19 cellular contexts compared by ENCODE assay signal in the genomic region with DNA sequence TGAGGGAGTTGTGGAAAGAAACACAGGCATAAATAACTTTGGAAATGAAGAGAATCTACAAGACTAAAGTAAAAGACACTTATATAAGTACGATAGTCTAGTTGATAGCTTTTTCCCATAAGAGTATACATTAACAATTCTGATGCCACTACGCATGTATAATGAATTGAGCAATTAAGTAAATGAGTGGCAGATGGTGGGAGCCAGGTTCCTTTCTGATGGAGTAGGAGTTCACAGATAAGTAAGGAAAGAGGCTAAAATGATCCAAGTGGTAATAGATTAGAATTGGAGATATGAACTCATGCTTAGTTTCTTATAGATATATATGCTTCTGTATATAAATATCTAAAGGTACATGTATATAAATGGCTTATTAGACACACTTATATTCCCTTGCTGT.
"Had no signal": no experiment of that assay in that cellular context is flagged by ENCODE, and none has a peak within 500 bp of the region (broad histone marks: within the 10 kb centered on the region; RNA-seq: fewer than 3 reads in every experiment).

No MANE protein-coding gene starts in this region.

- ATAC-seq: natural killer cell treated with Interleukin-12 subunit alpha and Interleukin-12 subunit beta and Interleukin-15 and Interleukin-18, amount 100 ng/mL, for 72 hours; pancreas; right cardiac atrium; right lobe of liver; stimulated activated effector memory CD8-positive, alpha-beta T cell treated with anti-CD3 and anti-CD28 coated beads, Interleukin-12 subunit alpha, Interleukin-12 subunit beta, amount 100 ng/mL, for 72 hours; stimulated activated naive B cell treated with anti-CD40 and anti-IgM and Interleukin-4, amounts not matched to agents 10 μg/mL and 1 μg/mL and 100 μg/mL, for 72 hours had no signal

- DNase-seq: nephron progenitor cell; nucleus accumbens; pancreas; right cardiac atrium; right lobe of liver; sigmoid colon; small intestine; stimulated activated CD4-positive, alpha-beta T cell treated with anti-CD3 and anti-CD28 coated beads, Interleukin-15, amount 100 ng/mL, for 24 hours; stimulated activated CD4-positive, alpha-beta T cell treated with anti-CD3 and anti-CD28 coated beads, Interleukin-2, amount 100 ng/mL, for 24 hours; stimulated activated CD4-positive, alpha-beta T cell treated with anti-CD3 and anti-CD28 coated beads, Interleukin-2, amount 100 ng/mL, for 48 hours; stimulated activated CD4-positive, alpha-beta T cell treated with anti-CD3 and anti-CD28 coated beads, Interleukin-4, amount 100 ng/mL, for 24 hours; stimulated activated naive B cell treated with anti-CD40 and anti-IgM and Interleukin-4, amounts not matched to agents 10 μg/mL and 1 μg/mL and 100 μg/mL, for 72 hours; stimulated activated naive CD4-positive, alpha-beta T cell treated with Interleukin-2 at 50 U/mL for 16 hours; stomach; thyroid gland; trophoblast cell; upper lobe of left lung had no signal
